22 cellular contexts compared by ENCODE assay signal in genomic region chr12:85138833-85139232, GRCh38.
"Had no signal": no experiment of that assay in that cellular context is flagged by ENCODE, and none has a peak within 500 bp of the region (broad histone marks: within the 10 kb centered on the region; RNA-seq: fewer than 3 reads in every experiment).

No MANE protein-coding gene starts in this region.

- H3K9me3 ChIP-seq: esophagus muscularis mucosa, right lobe of liver, stomach, testis had no signal

- H3K4me3 ChIP-seq: esophagus muscularis mucosa, right lobe of liver, smooth muscle cell, stomach, testis had no signal

- H3K27ac ChIP-seq: brain microvascular endothelial cell, esophagus muscularis mucosa, right lobe of liver, stomach, testis had no signal

- ATAC-seq: activated CD8-positive, alpha-beta memory T cell treated with anti-CD3 and anti-CD28 coated beads, Interleukin-2, amount 10 ng/mL, durations not matched to agents 7 days and 5 days; activated T-helper 17 cell treated with anti-CD3 and anti-CD28 coated beads, Interleukin-2, amount 50 U/mL, for 72 hours; naive thymus-derived CD4-positive, alpha-beta T cell; right lobe of liver; stimulated activated effector memory CD8-positive, alpha-beta T cell treated with anti-CD3 and anti-CD28 coated beads, Interleukin-12 subunit alpha, Interleukin-12 subunit beta, amount 100 ng/mL, for 72 hours had no signal

- H3K4me2 ChIP-seq: smooth muscle cell had no signal

- DNase-seq: activated CD4-positive, alpha-beta memory T cell treated with anti-CD3 and anti-CD28 coated beads, Interleukin-2, amount 10 ng/mL, durations not matched to agents 7 days and 5 days; activated CD4-positive, alpha-beta T cell treated with anti-CD3 and anti-CD28 coated beads for 48 hours; activated CD4-positive, CD25-positive, alpha-beta regulatory T cell; activated CD8-positive, alpha-beta memory T cell treated with anti-CD3 and anti-CD28 coated beads, Interleukin-2, amount 10 ng/mL, durations not matched to agents 7 days and 5 days; activated naive CD4-positive, alpha-beta T cell treated with anti-CD3 and anti-CD28 coated beads for 36 hours; activated T-cell treated with anti-CD3 and anti-CD28 coated beads, Interleukin-2, amount 50 U/mL, for 1 hour; anterior cingulate cortex; brain microvascular endothelial cell; effector CD8-positive, alpha-beta T cell; kidney glomerular epithelial cell; mesenchymal stem cell; naive thymus-derived CD4-positive, alpha-beta T cell; right lobe of liver; stimulated activated CD4-positive, alpha-beta T cell treated with anti-CD3 and anti-CD28 coated beads, Interleukin-4, amount 100 ng/mL, for 24 hours; stomach; T-helper 1 cell; T-helper 9 cell; testis had no signal

- H3K27me3 ChIP-seq: brain microvascular endothelial cell, esophagus muscularis mucosa, right lobe of liver, stomach, testis had no signal

- H3K4me1 ChIP-seq: esophagus muscularis mucosa, right lobe of liver, stomach, testis had no signal

- H3K36me3 ChIP-seq: brain microvascular endothelial cell, esophagus muscularis mucosa, right lobe of liver, stomach had no signal
